1 cellular context compared by ENCODE assay signal in the genomic region with DNA sequence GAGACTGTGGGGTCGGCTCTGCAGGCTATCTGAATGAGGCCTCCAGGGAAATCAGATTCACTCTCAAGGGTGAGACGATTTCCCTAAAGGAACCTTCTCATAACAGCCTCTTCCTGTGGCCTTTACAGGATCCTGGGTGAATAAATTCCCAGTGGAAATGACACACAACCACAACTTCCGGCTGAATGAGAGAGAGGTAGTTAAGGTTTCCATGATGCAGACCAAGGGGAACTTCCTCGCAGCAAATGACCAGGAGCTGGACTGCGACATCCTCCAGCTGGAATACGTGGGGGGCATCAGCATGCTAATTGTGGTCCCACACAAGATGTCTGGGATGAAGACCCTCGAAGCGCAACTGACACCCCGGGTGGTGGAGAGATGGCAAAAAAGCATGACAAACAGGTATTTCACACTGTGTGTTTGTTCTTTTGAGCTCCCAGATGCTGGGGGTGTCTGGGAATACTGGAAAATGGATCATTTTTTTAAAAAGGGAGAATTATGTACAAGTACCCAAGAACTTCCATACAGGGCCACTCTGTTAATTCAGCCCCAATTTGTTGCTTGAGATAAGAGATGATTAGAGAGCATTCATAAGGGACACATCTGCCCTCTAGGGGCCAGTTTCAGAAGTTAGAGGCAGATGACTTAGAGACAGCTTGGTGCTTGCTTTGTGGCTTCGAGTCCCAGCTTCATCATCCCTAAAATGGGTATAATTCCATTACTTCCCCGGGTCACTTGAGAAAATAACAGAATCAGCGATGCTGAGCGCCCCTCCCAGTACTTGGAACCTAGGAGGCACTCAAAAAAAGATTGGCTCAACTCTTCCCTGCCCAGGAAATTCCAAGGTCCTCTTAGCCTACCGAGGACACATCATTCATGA.
TF ChIP-seq lines count a peak whose summit lies in the region.

No MANE protein-coding gene starts in this region.

TF ChIP-seq in K562, 482 proteins besides CTCF, POLR2A, EP300 and RAD21 (continued from another document and continues in another):
- TF ChIP-seq, protein P1, sequence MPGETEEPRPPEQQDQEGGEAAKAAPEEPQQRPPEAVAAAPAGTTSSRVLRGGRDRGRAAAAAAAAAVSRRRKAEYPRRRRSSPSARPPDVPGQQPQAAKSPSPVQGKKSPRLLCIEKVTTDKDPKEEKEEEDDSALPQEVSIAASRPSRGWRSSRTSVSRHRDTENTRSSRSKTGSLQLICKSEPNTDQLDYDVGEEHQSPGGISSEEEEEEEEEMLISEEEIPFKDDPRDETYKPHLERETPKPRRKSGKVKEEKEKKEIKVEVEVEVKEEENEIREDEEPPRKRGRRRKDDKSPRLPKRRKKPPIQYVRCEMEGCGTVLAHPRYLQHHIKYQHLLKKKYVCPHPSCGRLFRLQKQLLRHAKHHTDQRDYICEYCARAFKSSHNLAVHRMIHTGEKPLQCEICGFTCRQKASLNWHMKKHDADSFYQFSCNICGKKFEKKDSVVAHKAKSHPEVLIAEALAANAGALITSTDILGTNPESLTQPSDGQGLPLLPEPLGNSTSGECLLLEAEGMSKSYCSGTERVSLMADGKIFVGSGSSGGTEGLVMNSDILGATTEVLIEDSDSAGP (CRISPR knock-in tag; IDR thresholded peaks at IDR 0.05) = no peak; the same call in 1 of the 2 replicates
- TF ChIP-seq RNF2 (IDR thresholded peaks at IDR 0.05) (no peak), ZNF23 (CRISPR knock-in tag; IDR thresholded peaks at IDR 0.05) (peak; percentile 57; the same call in 1 of the 2 replicates), POLR2AphosphoS2 (IDR thresholded peaks at IDR 0.05; ENCODE audit: low read length) (no peak), HDAC1 (IDR thresholded peaks at IDR 0.05) (no peak), KAT8 (IDR thresholded peaks at IDR 0.05; ENCODE audit: low read depth) (no peak), CCNT2 (IDR thresholded peaks at IDR 0.05; ENCODE audit: borderline replicate concordance, extremely low read depth, insufficient read length, low read depth, low read length) (no peak), RBBP5 (IDR thresholded peaks at IDR 0.05; ENCODE audit: borderline replicate concordance, insufficient read depth, low read length, poor library complexity, severe bottlenecking) (peak; percentile 35), FOXP1 (CRISPR knock-in tag; IDR thresholded peaks at IDR 0.05) (no peak), ZNF408 (CRISPR knock-in tag; IDR thresholded peaks at IDR 0.05; ENCODE audit: low read depth) (no peak), ZC3H4 (CRISPR knock-in tag; IDR thresholded peaks at IDR 0.05; ENCODE audit: borderline replicate concordance) (no peak), ZNF354B (CRISPR knock-in tag; IDR thresholded peaks at IDR 0.05) (0 out of 2 replicates have a peak, but pooled peaks have one; percentile 6), HNRNPUL1 (IDR thresholded peaks at IDR 0.05; ENCODE audit: low read length) (no peak), FOXK1 (CRISPR knock-in tag; IDR thresholded peaks at IDR 0.05; ENCODE audit: borderline replicate concordance) (no peak), NFE2 (IDR thresholded peaks at IDR 0.05; ENCODE audit: low read depth) (no peak), GTF2E2 (tag; IDR thresholded peaks at IDR 0.05) (no peak), KLF6 (CRISPR knock-in tag; IDR thresholded peaks at IDR 0.05; ENCODE audit: borderline replicate concordance) (peak; percentile 57; the same call in 1 of the 2 replicates), ZNF146 (CRISPR knock-in tag; IDR thresholded peaks at IDR 0.05; ENCODE audit: unreplicated experiment) (no peak), NBN (IDR thresholded peaks at IDR 0.05; ENCODE audit: low read depth) (no peak), ZKSCAN8 (CRISPR knock-in tag; IDR thresholded peaks at IDR 0.05) (no peak), ZNF239 (CRISPR knock-in tag; IDR thresholded peaks at IDR 0.05) (peak; percentile 62), PRPF4 (IDR thresholded peaks at IDR 0.05; ENCODE audit: insufficient read depth, low read depth, low read length, poor library complexity, severe bottlenecking) (no peak), DMBX1 (CRISPR knock-in tag; IDR thresholded peaks at IDR 0.05; ENCODE audit: borderline replicate concordance) (no peak; the same call in 1 of the 2 replicates), ZNF232 (CRISPR knock-in tag; IDR thresholded peaks at IDR 0.05) (no peak), PHF21A (IDR thresholded peaks at IDR 0.05; ENCODE audit: borderline replicate concordance, low read depth) (no peak), ZBTB7A (IDR thresholded peaks at IDR 0.05; ENCODE audit: borderline replicate concordance, control insufficient read depth, low read depth, low read length) (no peak)
- TF ChIP-seq, protein P2, sequence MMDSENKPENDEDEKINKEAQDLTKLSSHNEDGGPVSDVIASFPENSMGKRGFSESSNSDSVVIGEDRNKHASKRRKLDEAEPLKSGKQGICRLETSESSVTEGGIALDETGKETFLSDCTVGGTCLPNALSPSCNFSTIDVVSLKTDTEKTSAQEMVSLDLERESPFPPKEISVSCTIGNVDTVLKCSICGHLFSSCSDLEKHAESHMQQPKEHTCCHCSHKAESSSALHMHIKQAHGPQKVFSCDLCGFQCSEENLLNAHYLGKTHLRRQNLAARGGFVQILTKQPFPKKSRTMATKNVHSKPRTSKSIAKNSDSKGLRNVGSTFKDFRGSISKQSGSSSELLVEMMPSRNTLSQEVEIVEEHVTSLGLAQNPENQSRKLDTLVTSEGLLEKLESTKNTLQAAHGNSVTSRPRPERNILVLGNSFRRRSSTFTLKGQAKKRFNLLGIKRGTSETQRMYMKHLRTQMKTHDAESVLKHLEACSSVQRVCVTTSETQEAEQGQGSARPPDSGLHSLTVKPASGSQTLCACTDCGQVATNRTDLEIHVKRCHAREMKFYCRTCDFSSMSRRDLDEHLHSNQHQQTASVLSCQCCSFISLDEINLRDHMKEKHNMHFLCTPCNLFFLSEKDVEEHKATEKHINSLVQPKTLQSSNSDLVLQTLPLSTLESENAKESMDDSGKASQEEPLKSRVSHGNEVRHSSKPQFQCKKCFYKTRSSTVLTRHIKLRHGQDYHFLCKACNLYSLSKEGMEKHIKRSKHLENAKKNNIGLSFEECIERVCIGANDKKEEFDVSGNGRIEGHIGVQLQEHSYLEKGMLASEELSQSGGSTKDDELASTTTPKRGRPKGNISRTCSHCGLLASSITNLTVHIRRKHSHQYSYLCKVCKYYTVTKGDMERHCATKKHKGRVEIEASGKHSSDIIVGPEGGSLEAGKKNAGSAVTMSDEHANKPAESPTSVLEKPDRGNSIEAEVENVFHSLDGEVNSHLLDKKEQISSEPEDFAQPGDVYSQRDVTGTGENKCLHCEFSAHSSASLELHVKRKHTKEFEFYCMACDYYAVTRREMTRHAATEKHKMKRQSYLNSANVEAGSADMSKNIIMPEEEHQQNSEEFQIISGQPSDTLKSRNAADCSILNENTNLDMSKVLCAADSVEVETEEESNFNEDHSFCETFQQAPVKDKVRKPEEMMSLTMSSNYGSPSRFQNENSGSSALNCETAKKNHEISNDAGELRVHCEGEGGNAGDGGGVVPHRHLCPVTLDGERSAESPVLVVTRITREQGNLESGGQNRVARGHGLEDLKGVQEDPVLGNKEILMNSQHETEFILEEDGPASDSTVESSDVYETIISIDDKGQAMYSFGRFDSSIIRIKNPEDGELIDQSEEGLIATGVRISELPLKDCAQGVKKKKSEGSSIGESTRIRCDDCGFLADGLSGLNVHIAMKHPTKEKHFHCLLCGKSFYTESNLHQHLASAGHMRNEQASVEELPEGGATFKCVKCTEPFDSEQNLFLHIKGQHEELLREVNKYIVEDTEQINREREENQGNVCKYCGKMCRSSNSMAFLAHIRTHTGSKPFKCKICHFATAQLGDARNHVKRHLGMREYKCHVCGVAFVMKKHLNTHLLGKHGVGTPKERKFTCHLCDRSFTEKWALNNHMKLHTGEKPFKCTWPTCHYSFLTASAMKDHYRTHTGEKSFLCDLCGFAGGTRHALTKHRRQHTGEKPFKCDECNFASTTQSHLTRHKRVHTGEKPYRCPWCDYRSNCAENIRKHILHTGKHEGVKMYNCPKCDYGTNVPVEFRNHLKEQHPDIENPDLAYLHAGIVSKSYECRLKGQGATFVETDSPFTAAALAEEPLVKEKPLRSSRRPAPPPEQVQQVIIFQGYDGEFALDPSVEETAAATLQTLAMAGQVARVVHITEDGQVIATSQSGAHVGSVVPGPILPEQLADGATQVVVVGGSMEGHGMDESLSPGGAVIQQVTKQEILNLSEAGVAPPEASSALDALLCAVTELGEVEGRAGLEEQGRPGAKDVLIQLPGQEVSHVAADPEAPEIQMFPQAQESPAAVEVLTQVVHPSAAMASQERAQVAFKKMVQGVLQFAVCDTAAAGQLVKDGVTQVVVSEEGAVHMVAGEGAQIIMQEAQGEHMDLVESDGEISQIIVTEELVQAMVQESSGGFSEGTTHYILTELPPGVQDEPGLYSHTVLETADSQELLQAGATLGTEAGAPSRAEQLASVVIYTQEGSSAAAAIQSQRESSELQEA (IDR thresholded peaks at IDR 0.05; ENCODE audit: low read depth) = no peak
- TF ChIP-seq, protein P3, sequence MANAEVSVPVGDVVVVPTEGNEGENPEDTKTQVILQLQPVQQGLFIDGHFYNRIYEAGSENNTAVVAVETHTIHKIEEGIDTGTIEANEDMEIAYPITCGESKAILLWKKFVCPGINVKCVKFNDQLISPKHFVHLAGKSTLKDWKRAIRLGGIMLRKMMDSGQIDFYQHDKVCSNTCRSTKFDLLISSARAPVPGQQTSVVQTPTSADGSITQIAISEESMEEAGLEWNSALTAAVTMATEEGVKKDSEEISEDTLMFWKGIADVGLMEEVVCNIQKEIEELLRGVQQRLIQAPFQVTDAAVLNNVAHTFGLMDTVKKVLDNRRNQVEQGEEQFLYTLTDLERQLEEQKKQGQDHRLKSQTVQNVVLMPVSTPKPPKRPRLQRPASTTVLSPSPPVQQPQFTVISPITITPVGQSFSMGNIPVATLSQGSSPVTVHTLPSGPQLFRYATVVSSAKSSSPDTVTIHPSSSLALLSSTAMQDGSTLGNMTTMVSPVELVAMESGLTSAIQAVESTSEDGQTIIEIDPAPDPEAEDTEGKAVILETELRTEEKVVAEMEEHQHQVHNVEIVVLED (CRISPR knock-in tag; IDR thresholded peaks at IDR 0.05) = no peak
- TF ChIP-seq, protein P4, sequence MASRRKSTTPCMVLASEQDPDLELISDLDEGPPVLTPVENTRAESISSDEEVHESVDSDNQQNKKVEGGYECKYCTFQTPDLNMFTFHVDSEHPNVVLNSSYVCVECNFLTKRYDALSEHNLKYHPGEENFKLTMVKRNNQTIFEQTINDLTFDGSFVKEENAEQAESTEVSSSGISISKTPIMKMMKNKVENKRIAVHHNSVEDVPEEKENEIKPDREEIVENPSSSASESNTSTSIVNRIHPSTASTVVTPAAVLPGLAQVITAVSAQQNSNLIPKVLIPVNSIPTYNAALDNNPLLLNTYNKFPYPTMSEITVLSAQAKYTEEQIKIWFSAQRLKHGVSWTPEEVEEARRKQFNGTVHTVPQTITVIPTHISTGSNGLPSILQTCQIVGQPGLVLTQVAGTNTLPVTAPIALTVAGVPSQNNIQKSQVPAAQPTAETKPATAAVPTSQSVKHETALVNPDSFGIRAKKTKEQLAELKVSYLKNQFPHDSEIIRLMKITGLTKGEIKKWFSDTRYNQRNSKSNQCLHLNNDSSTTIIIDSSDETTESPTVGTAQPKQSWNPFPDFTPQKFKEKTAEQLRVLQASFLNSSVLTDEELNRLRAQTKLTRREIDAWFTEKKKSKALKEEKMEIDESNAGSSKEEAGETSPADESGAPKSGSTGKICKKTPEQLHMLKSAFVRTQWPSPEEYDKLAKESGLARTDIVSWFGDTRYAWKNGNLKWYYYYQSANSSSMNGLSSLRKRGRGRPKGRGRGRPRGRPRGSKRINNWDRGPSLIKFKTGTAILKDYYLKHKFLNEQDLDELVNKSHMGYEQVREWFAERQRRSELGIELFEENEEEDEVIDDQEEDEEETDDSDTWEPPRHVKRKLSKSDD (conservative IDR thresholded peaks at IDR 0.05; ENCODE audit: low read length) = no peak
- TF ChIP-seq, protein P5, sequence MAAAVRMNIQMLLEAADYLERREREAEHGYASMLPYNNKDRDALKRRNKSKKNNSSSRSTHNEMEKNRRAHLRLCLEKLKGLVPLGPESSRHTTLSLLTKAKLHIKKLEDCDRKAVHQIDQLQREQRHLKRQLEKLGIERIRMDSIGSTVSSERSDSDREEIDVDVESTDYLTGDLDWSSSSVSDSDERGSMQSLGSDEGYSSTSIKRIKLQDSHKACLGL (CRISPR knock-in tag; IDR thresholded peaks at IDR 0.05; ENCODE audit: borderline replicate concordance, poor library complexity, severe bottlenecking) = no peak
- TF ChIP-seq, protein P6, sequence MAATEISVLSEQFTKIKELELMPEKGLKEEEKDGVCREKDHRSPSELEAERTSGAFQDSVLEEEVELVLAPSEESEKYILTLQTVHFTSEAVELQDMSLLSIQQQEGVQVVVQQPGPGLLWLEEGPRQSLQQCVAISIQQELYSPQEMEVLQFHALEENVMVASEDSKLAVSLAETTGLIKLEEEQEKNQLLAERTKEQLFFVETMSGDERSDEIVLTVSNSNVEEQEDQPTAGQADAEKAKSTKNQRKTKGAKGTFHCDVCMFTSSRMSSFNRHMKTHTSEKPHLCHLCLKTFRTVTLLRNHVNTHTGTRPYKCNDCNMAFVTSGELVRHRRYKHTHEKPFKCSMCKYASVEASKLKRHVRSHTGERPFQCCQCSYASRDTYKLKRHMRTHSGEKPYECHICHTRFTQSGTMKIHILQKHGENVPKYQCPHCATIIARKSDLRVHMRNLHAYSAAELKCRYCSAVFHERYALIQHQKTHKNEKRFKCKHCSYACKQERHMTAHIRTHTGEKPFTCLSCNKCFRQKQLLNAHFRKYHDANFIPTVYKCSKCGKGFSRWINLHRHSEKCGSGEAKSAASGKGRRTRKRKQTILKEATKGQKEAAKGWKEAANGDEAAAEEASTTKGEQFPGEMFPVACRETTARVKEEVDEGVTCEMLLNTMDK (IDR thresholded peaks at IDR 0.05; ENCODE audit: borderline replicate concordance, insufficient read depth, low read depth, low read length, poor library complexity, severe bottlenecking) = no peak
- TF ChIP-seq, protein P7, sequence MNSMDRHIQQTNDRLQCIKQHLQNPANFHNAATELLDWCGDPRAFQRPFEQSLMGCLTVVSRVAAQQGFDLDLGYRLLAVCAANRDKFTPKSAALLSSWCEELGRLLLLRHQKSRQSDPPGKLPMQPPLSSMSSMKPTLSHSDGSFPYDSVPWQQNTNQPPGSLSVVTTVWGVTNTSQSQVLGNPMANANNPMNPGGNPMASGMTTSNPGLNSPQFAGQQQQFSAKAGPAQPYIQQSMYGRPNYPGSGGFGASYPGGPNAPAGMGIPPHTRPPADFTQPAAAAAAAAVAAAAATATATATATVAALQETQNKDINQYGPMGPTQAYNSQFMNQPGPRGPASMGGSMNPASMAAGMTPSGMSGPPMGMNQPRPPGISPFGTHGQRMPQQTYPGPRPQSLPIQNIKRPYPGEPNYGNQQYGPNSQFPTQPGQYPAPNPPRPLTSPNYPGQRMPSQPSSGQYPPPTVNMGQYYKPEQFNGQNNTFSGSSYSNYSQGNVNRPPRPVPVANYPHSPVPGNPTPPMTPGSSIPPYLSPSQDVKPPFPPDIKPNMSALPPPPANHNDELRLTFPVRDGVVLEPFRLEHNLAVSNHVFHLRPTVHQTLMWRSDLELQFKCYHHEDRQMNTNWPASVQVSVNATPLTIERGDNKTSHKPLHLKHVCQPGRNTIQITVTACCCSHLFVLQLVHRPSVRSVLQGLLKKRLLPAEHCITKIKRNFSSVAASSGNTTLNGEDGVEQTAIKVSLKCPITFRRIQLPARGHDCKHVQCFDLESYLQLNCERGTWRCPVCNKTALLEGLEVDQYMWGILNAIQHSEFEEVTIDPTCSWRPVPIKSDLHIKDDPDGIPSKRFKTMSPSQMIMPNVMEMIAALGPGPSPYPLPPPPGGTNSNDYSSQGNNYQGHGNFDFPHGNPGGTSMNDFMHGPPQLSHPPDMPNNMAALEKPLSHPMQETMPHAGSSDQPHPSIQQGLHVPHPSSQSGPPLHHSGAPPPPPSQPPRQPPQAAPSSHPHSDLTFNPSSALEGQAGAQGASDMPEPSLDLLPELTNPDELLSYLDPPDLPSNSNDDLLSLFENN (IDR thresholded peaks at IDR 0.05; ENCODE audit: low read depth in 2 of 2, low read length in 2 of 2) = peak in 1 of 2 experiments; percentile 86; a peak in 2 of 4 replicates
